8 cellular contexts compared by ENCODE assay signal in genomic region chr11:64241430-64242153, GRCh38. TPM values are rescaled to one million over a fixed set of nuclear protein-coding genes. Genes with fewer than 3 reads are reported as not detected.
DNase-seq lines count a peak whose midpoint lies in the region; ATAC-seq, FAIRE-seq and TF ChIP-seq lines count a peak whose summit lies in the region.

No MANE protein-coding gene starts in this region.

- peak; percentile 11 for ATAC-seq in HG03432 (IDR thresholded peaks at IDR 0.05; ENCODE audit: unreplicated experiment)
- ATAC-seq in activated CD4-positive, alpha-beta T cell treated with anti-CD3 and anti-CD28 coated beads for 36 hours = no peak
- ATAC-seq in HepG2 = peak; percentile 73

- no peaks in the 10 kb centered on the region for H4K20me1 ChIP-seq in HepG2 (ENCODE audit: insufficient read depth, low read length)

- H3K4me1 Mint-ChIP-seq in activated CD4-positive, alpha-beta T cell treated with anti-CD3 and anti-CD28 coated beads for 36 hours = peaks cover 31% of the 10 kb centered on the region

- H3K9ac ChIP-seq in HepG2 (ENCODE audit: insufficient read depth, low read depth, low read length) = peak overlapping the region; percentile 92

- TF ChIP-seq EP300 in HepG2 (IDR thresholded peaks at IDR 0.05; ENCODE audit: low read depth in 2 of 2, low read length in 2 of 2) = no peak
- no peak for TF ChIP-seq EP300 in HepG2 (CRISPR knock-in tag; IDR thresholded peaks at IDR 0.05; ENCODE audit: borderline replicate concordance)

- TF ChIP-seq CTCF in choroid plexus epithelial cell (conservative IDR thresholded peaks at IDR 0.05; ENCODE audit: low read depth, low read length) (no peak), HepG2 (CRISPR knock-in tag; IDR thresholded peaks at IDR 0.05) (no peak)

- peaks cover 0 to 11% of the 10 kb centered on the region in 2 experiments; a peak in 3 of 5 replicates for H3K36me3 ChIP-seq in HepG2 (replicated peaks in 1 of 2; ENCODE audit: control insufficient read depth in 1 of 2, insufficient read depth in 2 of 2, low read length in 2 of 2)

- TF ChIP-seq POLR2A in GM19193 (IDR thresholded peaks at IDR 0.05; ENCODE audit: extremely low read depth, insufficient read depth, insufficient read length) (peak; percentile 45), HepG2 (IDR thresholded peaks at IDR 0.05; ENCODE audit: insufficient read depth in 1 of 2, low read depth in 2 of 2, low read length in 2 of 2) (peak in 1 of 2 experiments; percentile 44; a peak in 2 of 4 replicates)

- H3K4me3 ChIP-seq in choroid plexus epithelial cell (ENCODE audit: low read depth, low read length) (peak overlapping the region; percentile 91), HepG2 (replicated peaks in 1 of 3; ENCODE audit: insufficient read depth in 1 of 3, low read depth in 2 of 3, low read length in 3 of 3) (peak overlapping the region; percentile 84 to 93 (median 88))

- CTCF ChIA-PET in activated CD4-positive, alpha-beta T cell treated with anti-CD3 and anti-CD28 coated beads for 36 hours (lab: Charles Lee) = interaction anchor here (0.6 to 1.7 kb wide), 10 partner anchors 9 to 1105 kb away, joined by 3 to 11 read pairs (median 4); partner anchors contain the start of genes PLCB3, PRDX5, STIP1 and TRMT112
- CTCF ChIA-PET in HepG2 (lab: Yijun Ruan, JAX; ENCODE audit: low intra/inter-chr PET ratio, low total read pairs) = no interaction called here

- peaks cover 48% of the 10 kb centered on the region for H3K36me3 Mint-ChIP-seq in activated CD4-positive, alpha-beta T cell treated with anti-CD3 and anti-CD28 coated beads for 36 hours (ENCODE audit: low read depth)

- peaks cover 26% of the 10 kb centered on the region for H3K79me2 ChIP-seq in HepG2 (ENCODE audit: insufficient read depth, low read length)

- H3K27me3 ChIP-seq in HepG2 (ENCODE audit: control insufficient read depth in 1 of 2, insufficient read depth in 2 of 2, low read length in 2 of 2) = no peaks in the 10 kb centered on the region; a peak in 1 of 5 replicates

- in situ Hi-C loops in HepG2 (cut with HindIII; ENCODE audit: extremely low pct_ligation_motif_present, low pct_unique_long_range_greater_than_20kb) = loop anchor here (5.0 kb wide), 1 partner anchor 61 kb away; the partner anchor contains the start of gene CATSPERZ

- peak overlapping the region; percentile 91 for H3K27ac ChIP-seq in HepG2 (ENCODE audit: extremely low read length, insufficient read depth, low read length)

- peak; percentile 64 for FAIRE-seq in HepG2 (lab: Jason Lieb, UNC)

- H2AFZ ChIP-seq in HepG2 (ENCODE audit: low read length) = no peak overlapping the region

- H3K4me2 ChIP-seq in HepG2 (ENCODE audit: low read depth, low read length) = peak overlapping the region; percentile 95

- intact Hi-C loops in activated CD4-positive, alpha-beta T cell treated with anti-CD3 and anti-CD28 coated beads for 36 hours (cut with DNase I, micrococcal nuclease) = loop anchor here (1.0 to 10.0 kb wide), 21 partner anchors 11 to 1637 kb away; partner anchors contain the start of genes DNAJC4 (in 2 of the 2), ESRRA (in 2 of the 2), GPR137 (in 2 of the 2) and NUDT22 (in 2 of the 2)
- intact Hi-C loops in HepG2 (cut with micrococcal nuclease; ENCODE audit: unreplicated experiment) = loop anchor here (5.0 kb wide), 1 partner anchor 54 kb away; the partner anchor contains the start of gene STIP1

- no peaks in the 10 kb centered on the region for H3K27me3 Mint-ChIP-seq in activated CD4-positive, alpha-beta T cell treated with anti-CD3 and anti-CD28 coated beads for 36 hours

- peaks cover 57% of the 10 kb centered on the region for H3K4me1 ChIP-seq in HepG2 (ENCODE audit: insufficient read depth, low read length)

- no peaks in the 10 kb centered on the region for H3K9me3 Mint-ChIP-seq in activated CD4-positive, alpha-beta T cell treated with anti-CD3 and anti-CD28 coated beads for 36 hours (ENCODE audit: low read depth)

- WGBS in HepG2 (ENCODE audit: low lambda C conversion rate) = 3% methylated on average over 21 of the region's 53 CpGs

- POLR2A ChIA-PET in activated CD4-positive, alpha-beta T cell treated with anti-CD3 and anti-CD28 coated beads for 36 hours (lab: Charles Lee) = interaction anchor here (0.6 to 1.2 kb wide), 8 partner anchors 15 to 560 kb away, joined by 3 to 10 read pairs (median 4); partner anchors contain the start of genes ESRRA, FERMT3, NUDT22 and TRPT1
- POLR2A ChIA-PET in HepG2 (lab: Yijun Ruan, JAX) = interaction anchor here (0.5 to 8.3 kb wide), 20 partner anchors 9 to 90 kb away, joined by 3 to 113 read pairs (median 6); partner anchors contain the start of genes BAD, DNAJC4, ESRRA and MACROD1

- H3K27ac Mint-ChIP-seq in activated CD4-positive, alpha-beta T cell treated with anti-CD3 and anti-CD28 coated beads for 36 hours = peak overlapping the region; percentile 99

- TSS peak; percentile 62 for BruUV-seq in HepG2 (replicated peaks; lab: Mats Ljungman, UMichigan)

- peak overlapping the region; percentile 86 for H3K4me3 Mint-ChIP-seq in activated CD4-positive, alpha-beta T cell treated with anti-CD3 and anti-CD28 coated beads for 36 hours

- no peak; the same call in none of the 2 replicates for TF ChIP-seq RAD21 in HepG2 (CRISPR knock-in tag; IDR thresholded peaks at IDR 0.05)

- DNase-seq in AG20443 (ENCODE audit: low spot score) = peak; percentile 96
- peak; percentile 97 for DNase-seq in NCI-H510A treated with DMSO at 0.1 percent for 48 hours (lab: John Stamatoyannopoulos, UW)
- peak; percentile 100 for DNase-seq in activated CD4-positive, alpha-beta T cell treated with anti-CD3 and anti-CD28 coated beads for 36 hours
- peak; percentile 100 for DNase-seq in choroid plexus epithelial cell (ENCODE audit: low read depth)
- DNase-seq in HepG2 (ENCODE audit: low spot score) = peak; percentile 95
- peak; percentile 100 for DNase-seq in stimulated activated CD4-positive, alpha-beta T cell treated with anti-CD3 and anti-CD28 coated beads, Interleukin-2, amount 100 ng/mL, for 4 hours (ENCODE audit: low read depth)

- no peaks in the 10 kb centered on the region for H3K9me3 ChIP-seq in HepG2 (ENCODE audit: low read length)

RNA-seq across cellular contexts. Expression of gene FKBP2, which starts 0.7 kb away (rescaled TPM):
- total RNA-seq in activated CD4-positive, alpha-beta T cell treated with anti-CD3 and anti-CD28 coated beads for 36 hours = 10 to 100 TPM; 19.9 to 21.3 TPM
- 29.4 and 53.3 TPM in 2 replicates for total RNA-seq in HepG2 (2016; rRNA removed; fragmentation: Illumina TruSeq; extraction: Trizol)
- 18.2 and 19.3 TPM in 2 replicates for total RNA-seq in HepG2 (2016; cell fraction: cytosol; rRNA removed; fragmentation: Illumina TruSeq; extraction: Trizol; ENCODE audit: low read depth)
- total RNA-seq in HepG2 (2016; cell fraction: insoluble cytoplasmic fraction; rRNA removed; fragmentation: Illumina TruSeq; extraction: Trizol) = 32.3 and 56.4 TPM in 2 replicates
- 18.4 and 23.6 TPM in 2 replicates for total RNA-seq in HepG2 (2016; cell fraction: membrane; rRNA removed; fragmentation: Illumina TruSeq; extraction: Trizol)
- 36.5 and 38.1 TPM in 2 replicates for total RNA-seq in HepG2 (2016; cell fraction: nucleus; rRNA removed; fragmentation: Illumina TruSeq; extraction: Trizol)
- polyA plus RNA-seq in HepG2 (2011; rRNA removed) = 30.1 and 36.0 TPM in 2 replicates
- 43.4 and 54.7 TPM in 2 replicates for polyA plus RNA-seq in HepG2 (2011; cell fraction: cytosol; rRNA removed)
- 26.7 and 33.6 TPM in 2 replicates for polyA plus RNA-seq in HepG2 (2011; cell fraction: nucleus; rRNA removed)
- polyA plus RNA-seq in HepG2 (2012) = 49.8 and 55.5 TPM in 2 replicates
- 23.8 and 29.7 TPM in 2 replicates for polyA plus RNA-seq in HepG2 (2016; cell fraction: cytosol; fragmentation: Illumina TruSeq; extraction: Trizol; ENCODE audit: low read depth)
- polyA plus RNA-seq in HepG2 (2016; cell fraction: insoluble cytoplasmic fraction; fragmentation: Illumina TruSeq; extraction: Trizol; ENCODE audit: low read depth) = 44.0 and 46.7 TPM in 2 replicates
- 22.8 and 23.9 TPM in 2 replicates for polyA plus RNA-seq in HepG2 (2016; cell fraction: membrane; fragmentation: Illumina TruSeq; extraction: Trizol; ENCODE audit: low read depth)
- polyA plus RNA-seq in HepG2 (2016; cell fraction: nucleus; fragmentation: Illumina TruSeq; extraction: Trizol; ENCODE audit: insufficient read depth, low read depth) = 104 and 111 TPM in 2 replicates
- polyA minus RNA-seq in HepG2 (2011; rRNA and poly(A)+ RNA removed; ENCODE audit: low replicate concordance) = 21.5 and 47.8 TPM in 2 replicates
- 13.1 and 15.1 TPM in 2 replicates for polyA minus RNA-seq in HepG2 (2011; cell fraction: cytosol; rRNA and poly(A)+ RNA removed)
- polyA minus RNA-seq in HepG2 (2011; cell fraction: nucleus; rRNA and poly(A)+ RNA removed) = 5.5 and 7.8 TPM in 2 replicates

RNA-seq across cellular contexts. Expression of gene PPP1R14B, which starts 5.2 kb away (rescaled TPM):
- total RNA-seq in activated CD4-positive, alpha-beta T cell treated with anti-CD3 and anti-CD28 coated beads for 36 hours = 100 to 1,000 TPM; 261 to 267 TPM
- total RNA-seq in HepG2 (2016; rRNA removed; fragmentation: Illumina TruSeq; extraction: Trizol) = 120 and 148 TPM in 2 replicates
- 601 and 608 TPM in 2 replicates for total RNA-seq in HepG2 (2016; cell fraction: cytosol; rRNA removed; fragmentation: Illumina TruSeq; extraction: Trizol; ENCODE audit: low read depth)
- total RNA-seq in HepG2 (2016; cell fraction: insoluble cytoplasmic fraction; rRNA removed; fragmentation: Illumina TruSeq; extraction: Trizol) = 105 and 157 TPM in 2 replicates
- 455 and 460 TPM in 2 replicates for total RNA-seq in HepG2 (2016; cell fraction: membrane; rRNA removed; fragmentation: Illumina TruSeq; extraction: Trizol)
- total RNA-seq in HepG2 (2016; cell fraction: nucleus; rRNA removed; fragmentation: Illumina TruSeq; extraction: Trizol) = 61.8 and 68.9 TPM in 2 replicates
- 110 and 111 TPM in 2 replicates for polyA plus RNA-seq in HepG2 (2011; rRNA removed)
- 95.7 and 131 TPM in 2 replicates for polyA plus RNA-seq in HepG2 (2011; cell fraction: cytosol; rRNA removed)
- 65.2 and 70.2 TPM in 2 replicates for polyA plus RNA-seq in HepG2 (2011; cell fraction: nucleus; rRNA removed)
- 85.4 and 91.2 TPM in 2 replicates for polyA plus RNA-seq in HepG2 (2012)
- 679 and 681 TPM in 2 replicates for polyA plus RNA-seq in HepG2 (2016; cell fraction: cytosol; fragmentation: Illumina TruSeq; extraction: Trizol; ENCODE audit: low read depth)
- 111 and 115 TPM in 2 replicates for polyA plus RNA-seq in HepG2 (2016; cell fraction: insoluble cytoplasmic fraction; fragmentation: Illumina TruSeq; extraction: Trizol; ENCODE audit: low read depth)
- polyA plus RNA-seq in HepG2 (2016; cell fraction: membrane; fragmentation: Illumina TruSeq; extraction: Trizol; ENCODE audit: low read depth) = 417 and 441 TPM in 2 replicates
- 105 and 136 TPM in 2 replicates for polyA plus RNA-seq in HepG2 (2016; cell fraction: nucleus; fragmentation: Illumina TruSeq; extraction: Trizol; ENCODE audit: insufficient read depth, low read depth)
- 28.2 and 115 TPM in 2 replicates for polyA minus RNA-seq in HepG2 (2011; rRNA and poly(A)+ RNA removed; ENCODE audit: low replicate concordance)
- polyA minus RNA-seq in HepG2 (2011; cell fraction: cytosol; rRNA and poly(A)+ RNA removed) = 27.3 and 27.5 TPM in 2 replicates
- polyA minus RNA-seq in HepG2 (2011; cell fraction: nucleus; rRNA and poly(A)+ RNA removed) = 10.6 and 13.1 TPM in 2 replicates

RNA-seq across cellular contexts. Expression of gene VEGFB, which starts 7.2 kb away (rescaled TPM):
- 10 to 100 TPM; 80.0 to 80.3 TPM for total RNA-seq in activated CD4-positive, alpha-beta T cell treated with anti-CD3 and anti-CD28 coated beads for 36 hours
- total RNA-seq in HepG2 (2016; rRNA removed; fragmentation: Illumina TruSeq; extraction: Trizol) = 10.1 and 11.3 TPM in 2 replicates
- total RNA-seq in HepG2 (2016; cell fraction: cytosol; rRNA removed; fragmentation: Illumina TruSeq; extraction: Trizol; ENCODE audit: low read depth) = 33.3 and 36.0 TPM in 2 replicates
- 7.7 and 10.8 TPM in 2 replicates for total RNA-seq in HepG2 (2016; cell fraction: insoluble cytoplasmic fraction; rRNA removed; fragmentation: Illumina TruSeq; extraction: Trizol)
- total RNA-seq in HepG2 (2016; cell fraction: membrane; rRNA removed; fragmentation: Illumina TruSeq; extraction: Trizol) = 38.1 and 42.4 TPM in 2 replicates
- total RNA-seq in HepG2 (2016; cell fraction: nucleus; rRNA removed; fragmentation: Illumina TruSeq; extraction: Trizol) = 6.0 and 7.4 TPM in 2 replicates
- polyA plus RNA-seq in HepG2 (2011; rRNA removed) = 9.0 and 10.8 TPM in 2 replicates
- 6.4 and 7.2 TPM in 2 replicates for polyA plus RNA-seq in HepG2 (2011; cell fraction: cytosol; rRNA removed)
- 14.7 and 17.2 TPM in 2 replicates for polyA plus RNA-seq in HepG2 (2011; cell fraction: nucleus; rRNA removed)
- polyA plus RNA-seq in HepG2 (2012) = 40.4 and 54.0 TPM in 2 replicates
- 75.5 and 81.3 TPM in 2 replicates for polyA plus RNA-seq in HepG2 (2016; cell fraction: cytosol; fragmentation: Illumina TruSeq; extraction: Trizol; ENCODE audit: low read depth)
- 19.0 and 24.4 TPM in 2 replicates for polyA plus RNA-seq in HepG2 (2016; cell fraction: insoluble cytoplasmic fraction; fragmentation: Illumina TruSeq; extraction: Trizol; ENCODE audit: low read depth)
- polyA plus RNA-seq in HepG2 (2016; cell fraction: membrane; fragmentation: Illumina TruSeq; extraction: Trizol; ENCODE audit: low read depth) = 73.2 and 75.8 TPM in 2 replicates
- 29.2 and 36.6 TPM in 2 replicates for polyA plus RNA-seq in HepG2 (2016; cell fraction: nucleus; fragmentation: Illumina TruSeq; extraction: Trizol; ENCODE audit: insufficient read depth, low read depth)
- 8.3 and 8.6 TPM in 2 replicates for polyA minus RNA-seq in HepG2 (2011; rRNA and poly(A)+ RNA removed; ENCODE audit: low replicate concordance)
- 9.6 and 10.8 TPM in 2 replicates for polyA minus RNA-seq in HepG2 (2011; cell fraction: cytosol; rRNA and poly(A)+ RNA removed)
- 2.8 and 3.7 TPM in 2 replicates for polyA minus RNA-seq in HepG2 (2011; cell fraction: nucleus; rRNA and poly(A)+ RNA removed)

RNA-seq across cellular contexts. Expression of gene PLCB3, which starts 9.7 kb away (rescaled TPM):
- 10 to 100 TPM in 1 of 2 experiments, 1 to 10 TPM in 1; 9.0 to 10.9 TPM for total RNA-seq in activated CD4-positive, alpha-beta T cell treated with anti-CD3 and anti-CD28 coated beads for 36 hours
- total RNA-seq in HepG2 (2016; rRNA removed; fragmentation: Illumina TruSeq; extraction: Trizol) = 11.0 and 13.8 TPM in 2 replicates
- 1.0 and 1.3 TPM in 2 replicates for total RNA-seq in HepG2 (2016; cell fraction: cytosol; rRNA removed; fragmentation: Illumina TruSeq; extraction: Trizol; ENCODE audit: low read depth)
- total RNA-seq in HepG2 (2016; cell fraction: insoluble cytoplasmic fraction; rRNA removed; fragmentation: Illumina TruSeq; extraction: Trizol) = 8.3 and 13.7 TPM in 2 replicates
- 4.1 and 4.8 TPM in 2 replicates for total RNA-seq in HepG2 (2016; cell fraction: membrane; rRNA removed; fragmentation: Illumina TruSeq; extraction: Trizol)
- 10.2 and 12.9 TPM in 2 replicates for total RNA-seq in HepG2 (2016; cell fraction: nucleus; rRNA removed; fragmentation: Illumina TruSeq; extraction: Trizol)
- polyA plus RNA-seq in HepG2 (2011; rRNA removed) = 7.5 and 9.0 TPM in 2 replicates
- polyA plus RNA-seq in HepG2 (2011; cell fraction: cytosol; rRNA removed) = 4.0 and 5.1 TPM in 2 replicates
- 41.8 and 57.9 TPM in 2 replicates for polyA plus RNA-seq in HepG2 (2011; cell fraction: nucleus; rRNA removed)
- 4.3 TPM in 2 replicates for polyA plus RNA-seq in HepG2 (2012)
- 0.59 and 0.66 TPM in 2 replicates for polyA plus RNA-seq in HepG2 (2016; cell fraction: cytosol; fragmentation: Illumina TruSeq; extraction: Trizol; ENCODE audit: low read depth)
- 7.0 and 8.7 TPM in 2 replicates for polyA plus RNA-seq in HepG2 (2016; cell fraction: insoluble cytoplasmic fraction; fragmentation: Illumina TruSeq; extraction: Trizol; ENCODE audit: low read depth)
- 1.6 and 1.9 TPM in 2 replicates for polyA plus RNA-seq in HepG2 (2016; cell fraction: membrane; fragmentation: Illumina TruSeq; extraction: Trizol; ENCODE audit: low read depth)
- polyA plus RNA-seq in HepG2 (2016; cell fraction: nucleus; fragmentation: Illumina TruSeq; extraction: Trizol; ENCODE audit: insufficient read depth, low read depth) = 30.9 and 31.3 TPM in 2 replicates
- polyA minus RNA-seq in HepG2 (2011; rRNA and poly(A)+ RNA removed; ENCODE audit: low replicate concordance) = 16.2 and 72.0 TPM in 2 replicates
- 6.0 and 9.0 TPM in 2 replicates for polyA minus RNA-seq in HepG2 (2011; cell fraction: cytosol; rRNA and poly(A)+ RNA removed)
- 7.6 and 9.8 TPM in 2 replicates for polyA minus RNA-seq in HepG2 (2011; cell fraction: nucleus; rRNA and poly(A)+ RNA removed)

RNA-seq across cellular contexts. Expression of gene DNAJC4, which starts 11.2 kb away (rescaled TPM):
- total RNA-seq in activated CD4-positive, alpha-beta T cell treated with anti-CD3 and anti-CD28 coated beads for 36 hours = 10 to 100 TPM; 21.9 to 23.1 TPM
- total RNA-seq in HepG2 (2016; rRNA removed; fragmentation: Illumina TruSeq; extraction: Trizol) = 7.1 and 10.3 TPM in 2 replicates
- total RNA-seq in HepG2 (2016; cell fraction: cytosol; rRNA removed; fragmentation: Illumina TruSeq; extraction: Trizol; ENCODE audit: low read depth) = 28.3 and 35.6 TPM in 2 replicates
- total RNA-seq in HepG2 (2016; cell fraction: insoluble cytoplasmic fraction; rRNA removed; fragmentation: Illumina TruSeq; extraction: Trizol) = 6.3 and 10.4 TPM in 2 replicates
- total RNA-seq in HepG2 (2016; cell fraction: membrane; rRNA removed; fragmentation: Illumina TruSeq; extraction: Trizol) = 28.1 and 29.9 TPM in 2 replicates
- total RNA-seq in HepG2 (2016; cell fraction: nucleus; rRNA removed; fragmentation: Illumina TruSeq; extraction: Trizol) = 5.2 and 8.8 TPM in 2 replicates
- polyA plus RNA-seq in HepG2 (2011; rRNA removed) = 60.8 and 70.9 TPM in 2 replicates
- 33.5 and 51.1 TPM in 2 replicates for polyA plus RNA-seq in HepG2 (2011; cell fraction: cytosol; rRNA removed)
- 73.5 and 95.2 TPM in 2 replicates for polyA plus RNA-seq in HepG2 (2011; cell fraction: nucleus; rRNA removed)
- 39.4 and 41.6 TPM in 2 replicates for polyA plus RNA-seq in HepG2 (2012)
- 106 and 114 TPM in 2 replicates for polyA plus RNA-seq in HepG2 (2016; cell fraction: cytosol; fragmentation: Illumina TruSeq; extraction: Trizol; ENCODE audit: low read depth)
- 22.4 and 29.3 TPM in 2 replicates for polyA plus RNA-seq in HepG2 (2016; cell fraction: insoluble cytoplasmic fraction; fragmentation: Illumina TruSeq; extraction: Trizol; ENCODE audit: low read depth)
- polyA plus RNA-seq in HepG2 (2016; cell fraction: membrane; fragmentation: Illumina TruSeq; extraction: Trizol; ENCODE audit: low read depth) = 95.1 and 103 TPM in 2 replicates
- 38.2 and 42.5 TPM in 2 replicates for polyA plus RNA-seq in HepG2 (2016; cell fraction: nucleus; fragmentation: Illumina TruSeq; extraction: Trizol; ENCODE audit: insufficient read depth, low read depth)
- 22.4 and 24.1 TPM in 2 replicates for polyA minus RNA-seq in HepG2 (2011; rRNA and poly(A)+ RNA removed; ENCODE audit: low replicate concordance)
- 10.7 and 10.8 TPM in 2 replicates for polyA minus RNA-seq in HepG2 (2011; cell fraction: cytosol; rRNA and poly(A)+ RNA removed)
- 6.1 and 7.1 TPM in 2 replicates for polyA minus RNA-seq in HepG2 (2011; cell fraction: nucleus; rRNA and poly(A)+ RNA removed)
